1 cellular context compared by ENCODE assay signal in the genomic region with DNA sequence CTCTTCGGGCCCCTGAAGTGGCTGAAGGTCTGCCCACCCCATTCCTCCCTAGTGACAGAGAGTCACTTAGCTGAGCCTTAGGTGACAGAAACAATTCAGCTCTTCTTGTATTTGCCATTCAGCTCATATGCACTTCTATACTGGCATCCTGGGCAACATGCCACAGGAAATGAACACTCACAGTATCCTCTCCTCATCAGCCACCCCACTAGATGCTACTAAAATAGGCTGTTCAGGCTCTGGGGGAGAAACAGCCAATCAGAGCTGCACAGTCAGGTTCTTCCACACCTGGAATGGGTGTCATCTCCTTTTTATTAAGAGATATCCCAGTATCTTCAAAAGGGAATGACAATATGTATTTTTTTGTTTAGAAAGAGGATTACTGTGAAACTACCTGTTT.
TF ChIP-seq lines count a peak whose summit lies in the region.

No MANE protein-coding gene starts in this region.

TF ChIP-seq in IMR-90, 13 proteins besides CTCF, POLR2A, EP300 and RAD21:
- TF ChIP-seq FOS (IDR thresholded peaks at IDR 0.05; ENCODE audit: low read depth, low read length) (no peak), BHLHE40 (IDR thresholded peaks at IDR 0.05; ENCODE audit: low read depth, low read length) (no peak), NFE2L2 (IDR thresholded peaks at IDR 0.05; ENCODE audit: low read depth, low read length) (no peak), CEBPB (IDR thresholded peaks at IDR 0.05; ENCODE audit: low read depth, low read length) (no peak), SMC3 (IDR thresholded peaks at IDR 0.05; ENCODE audit: low read depth, low read length) (no peak), CHD1 (IDR thresholded peaks at IDR 0.05; ENCODE audit: low read depth, low read length) (no peak), RCOR1 (IDR thresholded peaks at IDR 0.05; ENCODE audit: insufficient replicate concordance, low read length) (no peak), RFX5 (IDR thresholded peaks at IDR 0.05; ENCODE audit: low read depth, low read length) (no peak), MAFK (IDR thresholded peaks at IDR 0.05; ENCODE audit: low read depth, low read length) (no peak), MXI1 (IDR thresholded peaks at IDR 0.05; ENCODE audit: borderline replicate concordance, low read depth, low read length) (no peak), MAZ (IDR thresholded peaks at IDR 0.05; ENCODE audit: borderline replicate concordance, low read depth, low read length) (no peak)
- TF ChIP-seq, protein P1, sequence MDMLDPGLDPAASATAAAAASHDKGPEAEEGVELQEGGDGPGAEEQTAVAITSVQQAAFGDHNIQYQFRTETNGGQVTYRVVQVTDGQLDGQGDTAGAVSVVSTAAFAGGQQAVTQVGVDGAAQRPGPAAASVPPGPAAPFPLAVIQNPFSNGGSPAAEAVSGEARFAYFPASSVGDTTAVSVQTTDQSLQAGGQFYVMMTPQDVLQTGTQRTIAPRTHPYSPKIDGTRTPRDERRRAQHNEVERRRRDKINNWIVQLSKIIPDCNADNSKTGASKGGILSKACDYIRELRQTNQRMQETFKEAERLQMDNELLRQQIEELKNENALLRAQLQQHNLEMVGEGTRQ (IDR thresholded peaks at IDR 0.05; ENCODE audit: low read depth, low read length): no peak
- TF ChIP-seq, protein P2, sequence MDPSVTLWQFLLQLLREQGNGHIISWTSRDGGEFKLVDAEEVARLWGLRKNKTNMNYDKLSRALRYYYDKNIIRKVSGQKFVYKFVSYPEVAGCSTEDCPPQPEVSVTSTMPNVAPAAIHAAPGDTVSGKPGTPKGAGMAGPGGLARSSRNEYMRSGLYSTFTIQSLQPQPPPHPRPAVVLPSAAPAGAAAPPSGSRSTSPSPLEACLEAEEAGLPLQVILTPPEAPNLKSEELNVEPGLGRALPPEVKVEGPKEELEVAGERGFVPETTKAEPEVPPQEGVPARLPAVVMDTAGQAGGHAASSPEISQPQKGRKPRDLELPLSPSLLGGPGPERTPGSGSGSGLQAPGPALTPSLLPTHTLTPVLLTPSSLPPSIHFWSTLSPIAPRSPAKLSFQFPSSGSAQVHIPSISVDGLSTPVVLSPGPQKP (IDR thresholded peaks at IDR 0.05; ENCODE audit: borderline replicate concordance, low read depth, low read length): no peak
